ENCODE assay signal across 2 cellular contexts in genomic region chr6:161222706-161223234, GRCh38.
TF ChIP-seq lines count a peak whose summit lies in the region.

No MANE protein-coding gene starts in this region.

TF ChIP-seq in SK-N-SH, 30 proteins besides CTCF, POLR2A, EP300 and RAD21:
- TF ChIP-seq REST (IDR thresholded peaks at IDR 0.05; ENCODE audit: low read depth, low read length) (0 out of 2 replicates have a peak, but pooled peaks have one; percentile 25), PBX3 (IDR thresholded peaks at IDR 0.05) (no peak)

TF ChIP-seq in K562, 482 proteins besides CTCF, POLR2A, EP300 and RAD21 (continued from another document):
- peak in 1 of 3 experiments; percentile 7 for TF ChIP-seq YY1 (IDR thresholded peaks at IDR 0.05; ENCODE audit: borderline replicate concordance in 1 of 3, control insufficient read depth in 1 of 3, extremely low read depth in 1 of 3, insufficient read depth in 3 of 3, insufficient read length in 1 of 3, insufficient replicate concordance in 2 of 3, low read depth in 1 of 3, low read length in 2 of 3)
- peak; percentile 43 for TF ChIP-seq WHSC1 (IDR thresholded peaks at IDR 0.05; ENCODE audit: low read length)
